In the genomic region with DNA sequence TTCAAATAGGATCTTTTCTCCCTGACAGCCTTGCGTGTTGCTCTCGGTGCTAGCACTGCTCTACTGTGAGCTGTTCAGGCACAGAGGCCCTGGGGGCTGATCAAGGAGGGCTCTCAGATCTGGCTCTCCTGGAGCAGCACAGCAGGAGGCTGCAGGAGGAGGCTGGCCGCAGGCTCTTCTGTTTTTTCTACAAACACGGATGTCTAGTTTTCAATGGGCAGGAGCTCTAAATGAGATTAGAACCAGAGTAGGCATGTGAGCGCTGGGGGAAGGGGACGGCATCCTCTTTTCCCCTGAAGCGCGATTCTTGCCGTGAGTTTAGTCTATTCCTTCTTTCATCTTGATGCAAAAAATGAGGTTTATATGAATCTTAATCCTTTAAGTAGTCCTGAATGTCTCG, we compare ENCODE assay signal across 18 cellular contexts.
DNase-seq lines count a peak whose midpoint lies in the region; ATAC-seq and TF ChIP-seq lines count a peak whose summit lies in the region.
"Had no signal": no experiment of that assay in that cellular context is flagged by ENCODE, and none has a peak within 500 bp of the region (broad histone marks: within the 10 kb centered on the region; RNA-seq: fewer than 3 reads in every experiment).

No MANE protein-coding gene starts in this region.

- H3K4me3 ChIP-seq in GM23338 (no peak overlapping the region), osteoblast (ENCODE audit: insufficient read depth, low read length) (no peak overlapping the region)

- H3K4me1 ChIP-seq in GM23338 (ENCODE audit: insufficient read depth): no peaks in the 10 kb centered on the region
- peaks cover 22% of the 10 kb centered on the region for H3K4me1 ChIP-seq in foreskin keratinocyte
- H3K4me1 ChIP-seq in osteoblast (ENCODE audit: insufficient read depth, low read length): no peaks in the 10 kb centered on the region
- H3K4me1 ChIP-seq: Caco-2 had no signal

- no peak for TF ChIP-seq CTCF in GM23338 (conservative IDR thresholded peaks at IDR 0.05; ENCODE audit: low read depth in 2 of 2)
- TF ChIP-seq CTCF in foreskin keratinocyte (conservative IDR thresholded peaks at IDR 0.05): no peak
- TF ChIP-seq CTCF in osteoblast (IDR thresholded peaks at IDR 0.05; ENCODE audit: extremely low read depth, low read depth, low read length): no peak
- TF ChIP-seq CTCF in activated CD8-positive, alpha-beta T cell treated with anti-CD3 and anti-CD28 coated beads for 36 hours (IDR thresholded peaks at IDR 0.05): no peak

- H3K27ac ChIP-seq in GM23338 (ENCODE audit: low read depth) (no peak overlapping the region), foreskin keratinocyte (peak overlapping the region; percentile 88), osteoblast (ENCODE audit: low read depth, low read length) (no peak overlapping the region)
- H3K27ac ChIP-seq: C4-2B had no signal

- H3K9me2 ChIP-seq in GM23338 (ENCODE audit: insufficient read depth): no peaks in the 10 kb centered on the region

- ATAC-seq in GM23338: peak; percentile 42; the same call in 2 of the 3 replicates
- no peak for ATAC-seq in foreskin keratinocyte
- no peak for ATAC-seq in HG03025 (IDR thresholded peaks at IDR 0.05; ENCODE audit: low FRiP score, unreplicated experiment)
- no peak for ATAC-seq in activated CD8-positive, alpha-beta T cell treated with anti-CD3 and anti-CD28 coated beads for 36 hours
- ATAC-seq: CD8-positive, alpha-beta T cell had no signal

- POLR2A ChIA-PET in activated CD8-positive, alpha-beta T cell treated with anti-CD3 and anti-CD28 coated beads for 36 hours (lab: Charles Lee): no interaction called here

- CTCF ChIA-PET in activated CD8-positive, alpha-beta T cell treated with anti-CD3 and anti-CD28 coated beads for 36 hours (lab: Charles Lee): no interaction called here

- no peak overlapping the region for H2AFZ ChIP-seq in GM23338
- no peak overlapping the region for H2AFZ ChIP-seq in osteoblast (ENCODE audit: low read length)

- peaks cover 3% of the 10 kb centered on the region for H3K9me3 ChIP-seq in osteoblast (ENCODE audit: low read depth, low read length)
- H3K9me3 ChIP-seq: Caco-2 had no signal

- intact Hi-C loops in activated CD8-positive, alpha-beta T cell treated with anti-CD3 and anti-CD28 coated beads for 36 hours (cut with micrococcal nuclease): no loop called here

- peaks cover 3% of the 10 kb centered on the region for H3K27me3 Mint-ChIP-seq in GM23338 (ENCODE audit: insufficient read depth, low read depth, poor library complexity)
- H3K27me3 Mint-ChIP-seq in activated CD8-positive, alpha-beta T cell treated with anti-CD3 and anti-CD28 coated beads for 36 hours: peaks cover 20% of the 10 kb centered on the region

- H3K9me3 Mint-ChIP-seq in GM23338: peaks cover 2% of the 10 kb centered on the region; the same call in 1 of the 3 replicates
- H3K9me3 Mint-ChIP-seq in activated CD8-positive, alpha-beta T cell treated with anti-CD3 and anti-CD28 coated beads for 36 hours: peaks cover 1% of the 10 kb centered on the region
- H3K9me3 Mint-ChIP-seq: CD8-positive, alpha-beta T cell had no signal

- H3K27me3 ChIP-seq in GM23338 (ENCODE audit: insufficient read depth) (no peaks in the 10 kb centered on the region), foreskin keratinocyte (no peaks in the 10 kb centered on the region), osteoblast (ENCODE audit: insufficient read depth, low read length) (no peaks in the 10 kb centered on the region)

- H3K4me2 ChIP-seq in GM23338: no peak overlapping the region
- no peak overlapping the region for H3K4me2 ChIP-seq in osteoblast (ENCODE audit: insufficient read depth, low read length)

- H4K20me1 ChIP-seq in GM23338 (replicated peaks; ENCODE audit: insufficient read depth) (no peaks in the 10 kb centered on the region), osteoblast (ENCODE audit: insufficient read depth, low read length) (no peaks in the 10 kb centered on the region)

- DNase-seq in Daoy (ENCODE audit: low read depth): peak; percentile 39
- DNase-seq in GM23338 (ENCODE audit: low spot score): no peak
- no peak for DNase-seq in foreskin keratinocyte
- peak; percentile 31 for DNase-seq in osteoblast (ENCODE audit: insufficient read length, low spot score, missing footprints)
- no peak for DNase-seq in activated CD4-positive, alpha-beta T cell treated with anti-CD3 and anti-CD28 coated beads for 1 hour
- DNase-seq in stimulated activated CD4-positive, alpha-beta T cell treated with anti-CD3 and anti-CD28 coated beads, Interleukin-2, amount 100 ng/mL, for 24 hours: no peak
- DNase-seq in activated CD8-positive, alpha-beta T cell treated with anti-CD3 and anti-CD28 coated beads for 36 hours: no peak
- DNase-seq: Caco-2; CD4-positive, CD25-positive, alpha-beta regulatory T cell; CD8-positive, alpha-beta T cell; DMS153; DND-41; EL; GF-D8; GOT3; HCEC 1CT had no signal

- no peaks in the 10 kb centered on the region for H3K36me3 ChIP-seq in GM23338 (ENCODE audit: insufficient read depth)
- no peaks in the 10 kb centered on the region for H3K36me3 ChIP-seq in osteoblast (ENCODE audit: insufficient read depth, low read length)

- H3F3A ChIP-seq in GM23338 (replicated peaks; ENCODE audit: low read depth): no peaks in the 10 kb centered on the region

- H3K27ac Mint-ChIP-seq in GM23338: no peak overlapping the region
- no peak overlapping the region for H3K27ac Mint-ChIP-seq in activated CD8-positive, alpha-beta T cell treated with anti-CD3 and anti-CD28 coated beads for 36 hours
- H3K27ac Mint-ChIP-seq: CD4-positive, CD25-positive, alpha-beta regulatory T cell; CD8-positive, alpha-beta T cell had no signal

- no peaks in the 10 kb centered on the region for H3K36me3 Mint-ChIP-seq in GM23338 (ENCODE audit: low read depth)
- no peaks in the 10 kb centered on the region for H3K36me3 Mint-ChIP-seq in activated CD8-positive, alpha-beta T cell treated with anti-CD3 and anti-CD28 coated beads for 36 hours (ENCODE audit: low read depth)
- H3K36me3 Mint-ChIP-seq: CD4-positive, CD25-positive, alpha-beta regulatory T cell; CD8-positive, alpha-beta T cell had no signal

- no peak overlapping the region for H3K4me3 Mint-ChIP-seq in GM23338
- H3K4me3 Mint-ChIP-seq in activated CD8-positive, alpha-beta T cell treated with anti-CD3 and anti-CD28 coated beads for 36 hours: no peak overlapping the region
- H3K4me3 Mint-ChIP-seq: CD4-positive, CD25-positive, alpha-beta regulatory T cell; CD8-positive, alpha-beta T cell had no signal

- H3K4me1 Mint-ChIP-seq in GM23338: peaks cover 9% of the 10 kb centered on the region; the same call in 2 of the 3 replicates
- no peaks in the 10 kb centered on the region for H3K4me1 Mint-ChIP-seq in activated CD8-positive, alpha-beta T cell treated with anti-CD3 and anti-CD28 coated beads for 36 hours (ENCODE audit: low read depth)
- H3K4me1 Mint-ChIP-seq: CD4-positive, CD25-positive, alpha-beta regulatory T cell had no signal

- H3K79me2 ChIP-seq in GM23338 (replicated peaks; ENCODE audit: insufficient read depth) (no peaks in the 10 kb centered on the region), osteoblast (ENCODE audit: insufficient read depth, low read length) (no peaks in the 10 kb centered on the region)

TF ChIP-seq in GM23338, 12 proteins besides CTCF, POLR2A, EP300 and RAD21 (continues in another document):
- TF ChIP-seq STAT1 (IDR thresholded peaks at IDR 0.05; ENCODE audit: unreplicated experiment) (no peak), NANOG (IDR thresholded peaks at IDR 0.05; ENCODE audit: borderline replicate concordance) (no peak), EZH2 (IDR thresholded peaks at IDR 0.05; ENCODE audit: low read depth, unreplicated experiment) (no peak), JUNB (IDR thresholded peaks at IDR 0.05; ENCODE audit: unreplicated experiment) (no peak), POLR2AphosphoS5 (IDR thresholded peaks at IDR 0.05; ENCODE audit: low read depth) (no peak), ZNF331 (CRISPR knock-in tag; IDR thresholded peaks at IDR 0.05; ENCODE audit: low read depth) (no peak), ZNF114 (CRISPR knock-in tag; IDR thresholded peaks at IDR 0.05) (no peak), EZH2phosphoT487 (IDR thresholded peaks at IDR 0.05; ENCODE audit: unreplicated experiment) (no peak)
- TF ChIP-seq, protein P1, sequence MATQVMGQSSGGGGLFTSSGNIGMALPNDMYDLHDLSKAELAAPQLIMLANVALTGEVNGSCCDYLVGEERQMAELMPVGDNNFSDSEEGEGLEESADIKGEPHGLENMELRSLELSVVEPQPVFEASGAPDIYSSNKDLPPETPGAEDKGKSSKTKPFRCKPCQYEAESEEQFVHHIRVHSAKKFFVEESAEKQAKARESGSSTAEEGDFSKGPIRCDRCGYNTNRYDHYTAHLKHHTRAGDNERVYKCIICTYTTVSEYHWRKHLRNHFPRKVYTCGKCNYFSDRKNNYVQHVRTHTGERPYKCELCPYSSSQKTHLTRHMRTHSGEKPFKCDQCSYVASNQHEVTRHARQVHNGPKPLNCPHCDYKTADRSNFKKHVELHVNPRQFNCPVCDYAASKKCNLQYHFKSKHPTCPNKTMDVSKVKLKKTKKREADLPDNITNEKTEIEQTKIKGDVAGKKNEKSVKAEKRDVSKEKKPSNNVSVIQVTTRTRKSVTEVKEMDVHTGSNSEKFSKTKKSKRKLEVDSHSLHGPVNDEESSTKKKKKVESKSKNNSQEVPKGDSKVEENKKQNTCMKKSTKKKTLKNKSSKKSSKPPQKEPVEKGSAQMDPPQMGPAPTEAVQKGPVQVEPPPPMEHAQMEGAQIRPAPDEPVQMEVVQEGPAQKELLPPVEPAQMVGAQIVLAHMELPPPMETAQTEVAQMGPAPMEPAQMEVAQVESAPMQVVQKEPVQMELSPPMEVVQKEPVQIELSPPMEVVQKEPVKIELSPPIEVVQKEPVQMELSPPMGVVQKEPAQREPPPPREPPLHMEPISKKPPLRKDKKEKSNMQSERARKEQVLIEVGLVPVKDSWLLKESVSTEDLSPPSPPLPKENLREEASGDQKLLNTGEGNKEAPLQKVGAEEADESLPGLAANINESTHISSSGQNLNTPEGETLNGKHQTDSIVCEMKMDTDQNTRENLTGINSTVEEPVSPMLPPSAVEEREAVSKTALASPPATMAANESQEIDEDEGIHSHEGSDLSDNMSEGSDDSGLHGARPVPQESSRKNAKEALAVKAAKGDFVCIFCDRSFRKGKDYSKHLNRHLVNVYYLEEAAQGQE (IDR thresholded peaks at IDR 0.05; ENCODE audit: unreplicated experiment): no peak
- TF ChIP-seq, protein P2, sequence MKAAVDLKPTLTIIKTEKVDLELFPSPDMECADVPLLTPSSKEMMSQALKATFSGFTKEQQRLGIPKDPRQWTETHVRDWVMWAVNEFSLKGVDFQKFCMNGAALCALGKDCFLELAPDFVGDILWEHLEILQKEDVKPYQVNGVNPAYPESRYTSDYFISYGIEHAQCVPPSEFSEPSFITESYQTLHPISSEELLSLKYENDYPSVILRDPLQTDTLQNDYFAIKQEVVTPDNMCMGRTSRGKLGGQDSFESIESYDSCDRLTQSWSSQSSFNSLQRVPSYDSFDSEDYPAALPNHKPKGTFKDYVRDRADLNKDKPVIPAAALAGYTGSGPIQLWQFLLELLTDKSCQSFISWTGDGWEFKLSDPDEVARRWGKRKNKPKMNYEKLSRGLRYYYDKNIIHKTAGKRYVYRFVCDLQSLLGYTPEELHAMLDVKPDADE (IDR thresholded peaks at IDR 0.05): no peak

Comparison
In these comparisons a context has a peak if more than half of its experiments do, and no peak if none do; other contexts are left out.
1. DNase-seq: peak in Daoy (single experiment) and osteoblast (single experiment); none in GM23338 (single experiment), foreskin keratinocyte (0 of 2), activated CD4-positive, alpha-beta T cell treated with anti-CD3 and anti-CD28 coated beads for 1 hour (single experiment), stimulated activated CD4-positive, alpha-beta T cell treated with anti-CD3 and anti-CD28 coated beads, Interleukin-2, amount 100 ng/mL, for 24 hours (0 of 2) and activated CD8-positive, alpha-beta T cell treated with anti-CD3 and anti-CD28 coated beads for 36 hours (single experiment).